Comparison of ENCODE assay signal across 1 cellular context in the genomic region with DNA sequence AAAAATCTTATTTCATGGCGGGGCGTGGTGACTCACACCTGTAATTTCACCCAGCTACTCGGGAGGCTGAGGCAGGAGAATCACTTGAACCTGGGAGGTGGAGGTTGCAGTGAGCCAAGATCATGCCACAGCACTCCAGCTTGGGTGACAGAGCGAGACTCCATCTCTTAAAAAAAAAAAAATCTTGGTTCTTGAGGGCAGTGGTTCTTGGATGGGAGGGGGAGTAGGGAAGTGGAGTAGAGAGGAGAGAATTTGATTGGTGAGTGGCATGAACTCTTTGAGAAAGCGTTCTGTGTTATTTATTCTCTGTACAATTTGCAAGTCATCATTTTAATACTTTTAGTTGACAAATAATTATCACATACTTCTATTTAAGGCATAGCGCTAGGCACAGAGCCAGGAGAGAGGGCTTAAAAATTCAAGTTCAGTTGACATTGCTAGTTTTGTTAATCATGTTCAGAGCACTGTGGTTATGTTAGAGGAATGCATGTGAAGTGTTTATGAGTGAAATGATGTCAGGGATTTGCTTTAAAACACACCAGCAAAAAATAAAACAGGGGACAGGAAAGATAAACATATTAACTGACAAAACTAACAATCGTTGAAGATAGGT.
TF ChIP-seq lines count a peak whose summit lies in the region.

No MANE protein-coding gene starts in this region.

TF ChIP-seq in A549, 52 proteins besides CTCF, POLR2A, EP300 and RAD21:
- no peak for TF ChIP-seq ESRRA (IDR thresholded peaks at IDR 0.05; ENCODE audit: borderline replicate concordance, low read length)
- peak; percentile 84 for TF ChIP-seq MAFK (IDR thresholded peaks at IDR 0.05; ENCODE audit: partially characterized antibody)
- TF ChIP-seq JUNB (IDR thresholded peaks at IDR 0.05): no peak
- no peak for TF ChIP-seq SREBF2 (IDR thresholded peaks at IDR 0.05)
- TF ChIP-seq NFE2L2 (conservative IDR thresholded peaks at IDR 0.05; ENCODE audit: low read length): peak; percentile 75
